1 cellular context compared by ENCODE assay signal in genomic region chr12:28059220-28059619, GRCh38.
TF ChIP-seq lines count a peak whose summit lies in the region.

No MANE protein-coding gene starts in this region.

TF ChIP-seq in SK-N-SH treated with all-trans-retinoic acid at 6 μM for 48 hours, 23 proteins besides CTCF, POLR2A, EP300 and RAD21 (continued from another document):
- TF ChIP-seq ARNTL (CRISPR knock-in tag; IDR thresholded peaks at IDR 0.05; ENCODE audit: borderline replicate concordance, low read depth) (no peak), CREB5 (CRISPR knock-in tag; IDR thresholded peaks at IDR 0.05; ENCODE audit: low read depth) (no peak), BACH2 (CRISPR knock-in tag; IDR thresholded peaks at IDR 0.05; ENCODE audit: borderline replicate concordance) (no peak)
